Comparison of ENCODE assay signal across 8 cellular contexts in the genomic region with DNA sequence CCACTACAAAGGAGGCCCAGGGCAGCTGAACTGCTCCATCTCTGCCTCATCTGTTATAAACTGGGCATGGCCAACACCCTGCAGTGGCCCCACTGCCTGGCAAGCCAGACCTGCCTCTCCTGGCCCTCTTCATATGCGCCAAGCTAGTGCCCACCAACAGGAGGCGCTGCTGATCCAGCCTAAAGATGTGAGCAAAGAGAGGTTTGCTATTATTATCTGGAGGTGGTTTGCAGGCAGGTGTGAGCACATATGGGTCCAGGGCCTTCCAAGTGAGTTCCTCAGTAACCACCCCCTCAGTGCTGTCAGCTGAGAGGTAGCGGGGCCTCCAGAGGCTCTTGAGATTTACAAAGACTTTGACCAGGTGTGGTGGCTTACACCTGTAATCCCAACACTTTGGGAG.
DNase-seq lines count a peak whose midpoint lies in the region; ATAC-seq and TF ChIP-seq lines count a peak whose summit lies in the region.

No MANE protein-coding gene starts in this region.

- H3K27me3 ChIP-seq in sigmoid colon = no peaks in the 10 kb centered on the region

- peaks cover 21% of the 10 kb centered on the region for H3K4me1 ChIP-seq in mucosa of descending colon (ENCODE audit: low read depth)
- H3K4me1 ChIP-seq in sigmoid colon = peaks cover 0 to 20% (median 19%) of the 10 kb centered on the region in 4 donors

- H3K9me3 ChIP-seq in mucosa of descending colon (no peaks in the 10 kb centered on the region), sigmoid colon (no peaks in the 10 kb centered on the region)

- H3K36me3 ChIP-seq in mucosa of descending colon (ENCODE audit: low read depth) (no peaks in the 10 kb centered on the region), sigmoid colon (no peaks in the 10 kb centered on the region)

- TF ChIP-seq CTCF in GM12875 (IDR thresholded peaks at IDR 0.05; ENCODE audit: borderline replicate concordance, insufficient read depth, low read depth, low read length) = peak; percentile 87
- peak; percentile 9 for TF ChIP-seq CTCF in mucosa of descending colon (IDR thresholded peaks at IDR 0.05)
- no peak for TF ChIP-seq CTCF in sigmoid colon (IDR thresholded peaks at IDR 0.05)

- no peak overlapping the region for H3K4me3 ChIP-seq in GM12875 (ENCODE audit: low read depth, low read length)
- no peak overlapping the region for H3K4me3 ChIP-seq in mucosa of descending colon
- H3K4me3 ChIP-seq in sigmoid colon = no peak overlapping the region

- DNase-seq in SKM-1 (lab: John Stamatoyannopoulos, UW; ENCODE audit: unreplicated experiment) = peak; percentile 10
- peak; percentile 37 for DNase-seq in activated naive CD8-positive, alpha-beta T cell treated with anti-CD3 and anti-CD28 coated beads, Interleukin-2, amount 50 U/mL, for 16 hours (ENCODE audit: low read depth, low spot score)
- peak; percentile 54 to 63 (median 60) for DNase-seq in mucosa of descending colon
- DNase-seq in GM19240 (ENCODE audit: insufficient read length, low spot score) = no peak
- no peak for DNase-seq in sigmoid colon
- DNase-seq in LoVo (ENCODE audit: low spot score) = no peak

- WGBS in sigmoid colon, 2 donors = 91 to 94% methylated on average over 3 of the region's 3 CpGs

- TF ChIP-seq EP300 in sigmoid colon (IDR thresholded peaks at IDR 0.05) = no peak

- no peak overlapping the region for H3K27ac ChIP-seq in sigmoid colon

- ATAC-seq in mucosa of descending colon (no peak), HG03442 (IDR thresholded peaks at IDR 0.05; ENCODE audit: unreplicated experiment) (no peak)

- no peak for TF ChIP-seq POLR2A in sigmoid colon (IDR thresholded peaks at IDR 0.05)

- intact Hi-C loops in mucosa of descending colon (cut with DNase I, micrococcal nuclease) (loop anchor here in 1 of 2 donors (10.0 kb wide), 1 partner anchor 391 kb away; a partner anchor contains a TSS), sigmoid colon (cut with DNase I) (loop anchor here (10.0 kb wide), 1 partner anchor 119 kb away; no protein-coding TSS in a partner anchor)

Comparison
In these comparisons a context has a peak if more than half of its experiments do, and no peak if none do; other contexts are left out.
1. CTCF ChIP-seq: peak in GM12875 (single experiment) and mucosa of descending colon (single experiment); none in sigmoid colon (0 of 4).
2. DNase-seq: peak in SKM-1 (single experiment), activated naive CD8-positive, alpha-beta T cell treated with anti-CD3 and anti-CD28 coated beads, Interleukin-2, amount 50 U/mL, for 16 hours (single experiment) and mucosa of descending colon (3 of 3); none in GM19240 (single experiment), sigmoid colon (single experiment) and LoVo (single experiment).